ENCODE assay signal across 9 cellular contexts in genomic region chr9:75148551-75148950, GRCh38.
DNase-seq lines count a peak whose midpoint lies in the region; ATAC-seq lines count a peak whose summit lies in the region.
"Had no signal": no experiment of that assay in that cellular context is flagged by ENCODE, and none has a peak within 500 bp of the region (broad histone marks: within the 10 kb centered on the region; RNA-seq: fewer than 3 reads in every experiment).

No MANE protein-coding gene starts in this region.

- peak; percentile 8 to 80 for ATAC-seq in activated naive CD4-positive, alpha-beta T cell treated with anti-CD3 and anti-CD28 coated beads, Interleukin-2, amount 50 U/mL, for 72 hours
- ATAC-seq in GM18511 (IDR thresholded peaks at IDR 0.05; ENCODE audit: unreplicated experiment) (no peak), HG03457 (IDR thresholded peaks at IDR 0.05; ENCODE audit: unreplicated experiment) (no peak)

- H3K27ac Mint-ChIP-seq in activated naive CD4-positive, alpha-beta T cell treated with anti-CD3 and anti-CD28 coated beads, Interleukin-2, amount 50 U/mL, for 72 hours, result peak overlapping the region; percentile 77 to 79

- peak; percentile 9 for DNase-seq in stimulated activated CD4-positive, alpha-beta T cell treated with anti-CD3 and anti-CD28 coated beads, Interleukin-4, amount 100 ng/mL, for 24 hours
- no peak for DNase-seq in stimulated activated CD4-positive, alpha-beta T cell treated with anti-CD3 and anti-CD28 coated beads, Interleukin-2, amount 100 ng/mL, for 24 hours
- DNase-seq in activated naive CD4-positive, alpha-beta T cell treated with anti-CD3 and anti-CD28 coated beads, Interleukin-2, amount 50 U/mL, for 72 hours (ENCODE audit: low spot score in 2 of 2), result peak in 1 of 2 donors; percentile 21
- DNase-seq in kidney tubule cell (ENCODE audit: low spot score) (peak; percentile 16), pons (ENCODE audit: low spot score) (no peak)
- DNase-seq in NK-92 treated with Interleukin-12 subunit alpha and Interleukin-12 subunit beta, amount 100 ng/mL, for 24 hours (lab: John Stamatoyannopoulos, UW), result no peak
- DNase-seq: SHP77 treated with DMSO at 0.1 percent for 48 hours had no signal

- H3K36me3 Mint-ChIP-seq in activated naive CD4-positive, alpha-beta T cell treated with anti-CD3 and anti-CD28 coated beads, Interleukin-2, amount 50 U/mL, for 72 hours, result peaks cover 27 to 42% of the 10 kb centered on the region in 2 donors

- H3K9me3 Mint-ChIP-seq in activated naive CD4-positive, alpha-beta T cell treated with anti-CD3 and anti-CD28 coated beads, Interleukin-2, amount 50 U/mL, for 72 hours, result peaks cover 9 to 12% of the 10 kb centered on the region in 2 donors

Comparison
In these comparisons a context has a peak if more than half of its experiments do, and no peak if none do; other contexts are left out.
1. DNase-seq: peak in stimulated activated CD4-positive, alpha-beta T cell treated with anti-CD3 and anti-CD28 coated beads, Interleukin-4, amount 100 ng/mL, for 24 hours (single experiment) and kidney tubule cell (single experiment); none in stimulated activated CD4-positive, alpha-beta T cell treated with anti-CD3 and anti-CD28 coated beads, Interleukin-2, amount 100 ng/mL, for 24 hours (0 of 2), NK-92 treated with Interleukin-12 subunit alpha and Interleukin-12 subunit beta, amount 100 ng/mL, for 24 hours (single experiment) and pons (single experiment).
2. ATAC-seq: peak in activated naive CD4-positive, alpha-beta T cell treated with anti-CD3 and anti-CD28 coated beads, Interleukin-2, amount 50 U/mL, for 72 hours (2 of 2); none in GM18511 (single experiment) and HG03457 (single experiment).